ENCODE assay signal across 1 cellular context in genomic region chr12:10614056-10614370, GRCh38.
TF ChIP-seq lines count a peak whose summit lies in the region.

No MANE protein-coding gene starts in this region.

TF ChIP-seq in GM23338, 12 proteins besides CTCF, POLR2A, EP300 and RAD21 (continued from another document):
- no peak for TF ChIP-seq ZNF462 (CRISPR knock-in tag; IDR thresholded peaks at IDR 0.05)
